In genomic region chr12:104930388-104931326, GRCh38 we compare ENCODE assay signal across 9 cellular contexts. TPM values are rescaled to one million over a fixed set of nuclear protein-coding genes. Genes with fewer than 3 reads are reported as not detected.
DNase-seq lines count a peak whose midpoint lies in the region; ATAC-seq, FAIRE-seq and TF ChIP-seq lines count a peak whose summit lies in the region.
"Had no signal": no experiment of that assay in that cellular context is flagged by ENCODE, and none has a peak within 500 bp of the region (broad histone marks: within the 10 kb centered on the region; RNA-seq: fewer than 3 reads in every experiment).

No MANE protein-coding gene starts in this region.

- H3K9me3 ChIP-seq in left lung: no peaks in the 10 kb centered on the region

- intact Hi-C loops in left lung (cut with DNase I): no loop called here

- peak; percentile 74 for ATAC-seq in GM21528 (IDR thresholded peaks at IDR 0.05; ENCODE audit: low FRiP score, unreplicated experiment)
- peak; percentile 23 for ATAC-seq in left lung
- ATAC-seq: HCT116 had no signal

- H3K4me3 ChIP-seq in left lung: no peak overlapping the region

- H3K36me3 ChIP-seq in left lung: no peaks in the 10 kb centered on the region

- TF ChIP-seq CTCF in left lung (IDR thresholded peaks at IDR 0.05): no peak

- no peaks in the 10 kb centered on the region for H3K4me1 ChIP-seq in left lung

- DNase-seq in GM12891 (ENCODE audit: insufficient read length, low spot score) (peak; percentile 6), HTR-8/SVneo (ENCODE audit: insufficient read length, low spot score) (no peak), left lung (no peak), mesenteric fat pad (ENCODE audit: low spot score) (no peak), epidermal melanocyte (ENCODE audit: insufficient read length, low spot score) (no peak), Kasumi-1 (lab: John Stamatoyannopoulos, UW) (no peak), hippocampal formation (lab: John Stamatoyannopoulos, UW) (no peak)

- FAIRE-seq in GM12891 (lab: Jason Lieb, UNC): peak; percentile 90
- FAIRE-seq in HTR-8/SVneo (lab: Jason Lieb, UNC): peak; percentile 28

- no peak overlapping the region for H3K27ac ChIP-seq in left lung

- TF ChIP-seq POLR2A in GM12891 (IDR thresholded peaks at IDR 0.05; ENCODE audit: low read depth, low read length): no peak

- no peaks in the 10 kb centered on the region for H3K27me3 ChIP-seq in left lung

TF ChIP-seq in GM12891, 5 proteins besides CTCF, POLR2A, EP300 and RAD21:
- TF ChIP-seq PAX5 (IDR thresholded peaks at IDR 0.05; ENCODE audit: insufficient read depth, low read length, severe bottlenecking) (no peak), POLR2AphosphoS5 (IDR thresholded peaks at IDR 0.05; ENCODE audit: low read depth, low read length) (peak; percentile 45), TAF1 (IDR thresholded peaks at IDR 0.05; ENCODE audit: low read depth, low read length) (no peak), POU2F2 (IDR thresholded peaks at IDR 0.05; ENCODE audit: low read depth, low read length) (0 out of 2 replicates have a peak, but pooled peaks have one; percentile 38), SPI1 (IDR thresholded peaks at IDR 0.05; ENCODE audit: low read depth, low read length) (no peak)

RNA-seq across cellular contexts. Expression of gene SLC41A2, which starts 27.4 kb away (rescaled TPM):
- polyA plus RNA-seq in GM12891 (2012; ENCODE audit: low read depth, missing spikeins): 9.2 TPM
- total RNA-seq in left lung (10 to 100 TPM; 27.2 to 35.7 TPM), mesenteric fat pad (36.5 TPM)

RNA-seq across cellular contexts. Expression of gene NOPCHAP1, which starts 55.5 kb away (rescaled TPM):
- polyA plus RNA-seq in GM12891 (2012; ENCODE audit: low read depth, missing spikeins): 39.9 TPM
- total RNA-seq in left lung: 10 to 100 TPM in 1 of 2 donors, 1 to 10 TPM in 1; 9.3 to 14.7 TPM
- total RNA-seq in mesenteric fat pad: 20.8 TPM
